In genomic region chr16:543301-544164, GRCh38 we compare ENCODE assay signal across 1 cellular context.
TF ChIP-seq lines count a peak whose summit lies in the region.

No MANE protein-coding gene starts in this region.

TF ChIP-seq in HepG2, 621 proteins besides CTCF, POLR2A, EP300 and RAD21 (continued from another document and continues in another):
- TF ChIP-seq HNF4A (CRISPR knock-in tag; IDR thresholded peaks at IDR 0.05) = peak; percentile 94
- no peak for TF ChIP-seq CEBPZ (IDR thresholded peaks at IDR 0.05; ENCODE audit: low read length)
- TF ChIP-seq ZNF263 (CRISPR knock-in tag; IDR thresholded peaks at IDR 0.05) = no peak; the same call in 1 of the 2 replicates
- peak; percentile 80 for TF ChIP-seq AGO2 (optimal IDR thresholded peaks at IDR 0.05; ENCODE audit: low read depth, low read length)
- peak; percentile 69; the same call in 1 of the 2 replicates for TF ChIP-seq ZNF225 (CRISPR knock-in tag; IDR thresholded peaks at IDR 0.05)
- no peak for TF ChIP-seq SAFB2 (CRISPR knock-in tag; IDR thresholded peaks at IDR 0.05; ENCODE audit: borderline replicate concordance, low read depth)
- TF ChIP-seq NKX3-1 (CRISPR knock-in tag; IDR thresholded peaks at IDR 0.05) = no peak
- peak; percentile 30; the same call in 1 of the 2 replicates for TF ChIP-seq FOXA3 (CRISPR knock-in tag; IDR thresholded peaks at IDR 0.05)
- TF ChIP-seq, protein P1, sequence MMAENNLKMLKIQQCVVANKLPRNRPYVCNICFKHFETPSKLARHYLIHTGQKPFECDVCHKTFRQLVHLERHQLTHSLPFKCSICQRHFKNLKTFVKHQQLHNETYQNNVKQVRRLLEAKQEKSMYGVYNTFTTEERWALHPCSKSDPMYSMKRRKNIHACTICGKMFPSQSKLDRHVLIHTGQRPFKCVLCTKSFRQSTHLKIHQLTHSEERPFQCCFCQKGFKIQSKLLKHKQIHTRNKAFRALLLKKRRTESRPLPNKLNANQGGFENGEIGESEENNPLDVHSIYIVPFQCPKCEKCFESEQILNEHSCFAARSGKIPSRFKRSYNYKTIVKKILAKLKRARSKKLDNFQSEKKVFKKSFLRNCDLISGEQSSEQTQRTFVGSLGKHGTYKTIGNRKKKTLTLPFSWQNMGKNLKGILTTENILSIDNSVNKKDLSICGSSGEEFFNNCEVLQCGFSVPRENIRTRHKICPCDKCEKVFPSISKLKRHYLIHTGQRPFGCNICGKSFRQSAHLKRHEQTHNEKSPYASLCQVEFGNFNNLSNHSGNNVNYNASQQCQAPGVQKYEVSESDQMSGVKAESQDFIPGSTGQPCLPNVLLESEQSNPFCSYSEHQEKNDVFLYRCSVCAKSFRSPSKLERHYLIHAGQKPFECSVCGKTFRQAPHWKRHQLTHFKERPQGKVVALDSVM (CRISPR knock-in tag; IDR thresholded peaks at IDR 0.05) = peak; percentile 70; the same call in 1 of the 2 replicates
- TF ChIP-seq JUNB (CRISPR knock-in tag; IDR thresholded peaks at IDR 0.05; ENCODE audit: borderline replicate concordance) = no peak
- TF ChIP-seq NFKBIZ (CRISPR knock-in tag; IDR thresholded peaks at IDR 0.05) = no peak
- TF ChIP-seq HNRNPUL1 (IDR thresholded peaks at IDR 0.05; ENCODE audit: low read depth, low read length) = peak; percentile 53; the same call in 1 of the 2 replicates
- peak; percentile 59; the same call in 1 of the 2 replicates for TF ChIP-seq RFXAP (CRISPR knock-in tag; IDR thresholded peaks at IDR 0.05; ENCODE audit: borderline replicate concordance)
- TF ChIP-seq WIZ (CRISPR knock-in tag; IDR thresholded peaks at IDR 0.05) = no peak
- TF ChIP-seq RXRA (CRISPR knock-in tag; IDR thresholded peaks at IDR 0.05) = peak; percentile 75
- TF ChIP-seq SIN3A (IDR thresholded peaks at IDR 0.05; ENCODE audit: borderline replicate concordance, low read depth, low read length) = peak; percentile 80; the same call in 1 of the 2 replicates
- peak; percentile 66; the same call in 1 of the 2 replicates for TF ChIP-seq PHF21A (CRISPR knock-in tag; IDR thresholded peaks at IDR 0.05)
- peak; percentile 51; the same call in 1 of the 2 replicates for TF ChIP-seq ZBTB7A (CRISPR knock-in tag; IDR thresholded peaks at IDR 0.05)
- peak; percentile 54; the same call in 1 of the 2 replicates for TF ChIP-seq CSRNP1 (CRISPR knock-in tag; IDR thresholded peaks at IDR 0.05)
- TF ChIP-seq HHEX (CRISPR knock-in tag; IDR thresholded peaks at IDR 0.05) = no peak
- no peak for TF ChIP-seq ZNF879 (CRISPR knock-in tag; IDR thresholded peaks at IDR 0.05)
- TF ChIP-seq MBD4 (IDR thresholded peaks at IDR 0.05; ENCODE audit: borderline replicate concordance, low read length) = no peak
- peak; percentile 72 for TF ChIP-seq XRCC5 (optimal IDR thresholded peaks at IDR 0.05; ENCODE audit: low read length)
- peak; percentile 45; the same call in 1 of the 2 replicates for TF ChIP-seq PHF8 (CRISPR knock-in tag; IDR thresholded peaks at IDR 0.05)
- peak; percentile 97 for TF ChIP-seq ZNF687 (CRISPR knock-in tag; IDR thresholded peaks at IDR 0.05)
- TF ChIP-seq CEBPG (CRISPR knock-in tag; IDR thresholded peaks at IDR 0.05) = peak; percentile 29; the same call in 1 of the 2 replicates
- TF ChIP-seq, protein P2, sequence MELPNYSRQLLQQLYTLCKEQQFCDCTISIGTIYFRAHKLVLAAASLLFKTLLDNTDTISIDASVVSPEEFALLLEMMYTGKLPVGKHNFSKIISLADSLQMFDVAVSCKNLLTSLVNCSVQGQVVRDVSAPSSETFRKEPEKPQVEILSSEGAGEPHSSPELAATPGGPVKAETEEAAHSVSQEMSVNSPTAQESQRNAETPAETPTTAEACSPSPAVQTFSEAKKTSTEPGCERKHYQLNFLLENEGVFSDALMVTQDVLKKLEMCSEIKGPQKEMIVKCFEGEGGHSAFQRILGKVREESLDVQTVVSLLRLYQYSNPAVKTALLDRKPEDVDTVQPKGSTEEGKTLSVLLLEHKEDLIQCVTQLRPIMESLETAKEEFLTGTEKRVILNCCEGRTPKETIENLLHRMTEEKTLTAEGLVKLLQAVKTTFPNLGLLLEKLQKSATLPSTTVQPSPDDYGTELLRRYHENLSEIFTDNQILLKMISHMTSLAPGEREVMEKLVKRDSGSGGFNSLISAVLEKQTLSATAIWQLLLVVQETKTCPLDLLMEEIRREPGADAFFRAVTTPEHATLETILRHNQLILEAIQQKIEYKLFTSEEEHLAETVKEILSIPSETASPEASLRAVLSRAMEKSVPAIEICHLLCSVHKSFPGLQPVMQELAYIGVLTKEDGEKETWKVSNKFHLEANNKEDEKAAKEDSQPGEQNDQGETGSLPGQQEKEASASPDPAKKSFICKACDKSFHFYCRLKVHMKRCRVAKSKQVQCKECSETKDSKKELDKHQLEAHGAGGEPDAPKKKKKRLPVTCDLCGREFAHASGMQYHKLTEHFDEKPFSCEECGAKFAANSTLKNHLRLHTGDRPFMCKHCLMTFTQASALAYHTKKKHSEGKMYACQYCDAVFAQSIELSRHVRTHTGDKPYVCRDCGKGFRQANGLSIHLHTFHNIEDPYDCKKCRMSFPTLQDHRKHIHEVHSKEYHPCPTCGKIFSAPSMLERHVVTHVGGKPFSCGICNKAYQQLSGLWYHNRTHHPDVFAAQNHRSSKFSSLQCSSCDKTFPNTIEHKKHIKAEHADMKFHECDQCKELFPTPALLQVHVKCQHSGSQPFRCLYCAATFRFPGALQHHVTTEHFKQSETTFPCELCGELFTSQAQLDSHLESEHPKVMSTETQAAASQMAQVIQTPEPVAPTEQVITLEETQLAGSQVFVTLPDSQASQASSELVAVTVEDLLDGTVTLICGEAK (IDR thresholded peaks at IDR 0.05) = no peak
- TF ChIP-seq, protein P2 (CRISPR knock-in tag; IDR thresholded peaks at IDR 0.05) = peak; percentile 62; the same call in 1 of the 2 replicates
- TF ChIP-seq AKAP8 (CRISPR knock-in tag; IDR thresholded peaks at IDR 0.05) = peak; percentile 69; the same call in 1 of the 2 replicates
- peak; percentile 42; the same call in 1 of the 2 replicates for TF ChIP-seq MEF2D (CRISPR knock-in tag; IDR thresholded peaks at IDR 0.05)
- TF ChIP-seq HDAC2 (CRISPR knock-in tag; IDR thresholded peaks at IDR 0.05) = peak; percentile 67
- TF ChIP-seq ZNF709 (CRISPR knock-in tag; IDR thresholded peaks at IDR 0.05) = 0 out of 2 replicates have a peak, but pooled peaks have one; percentile 24
- TF ChIP-seq SALL1 (CRISPR knock-in tag; IDR thresholded peaks at IDR 0.05) = peak; percentile 72; the same call in 1 of the 2 replicates
- TF ChIP-seq KLF12 (CRISPR knock-in tag; IDR thresholded peaks at IDR 0.05; ENCODE audit: borderline replicate concordance) = 0 out of 2 replicates have a peak, but pooled peaks have one; percentile 34
- peak; percentile 73 for TF ChIP-seq NR2F6 (IDR thresholded peaks at IDR 0.05)
- peak; percentile 66 for TF ChIP-seq NR2F6 (CRISPR knock-in tag; IDR thresholded peaks at IDR 0.05)
- peak; percentile 46 to 49; a peak in 2 of 4 replicates for TF ChIP-seq NR2F1 (CRISPR knock-in tag; IDR thresholded peaks at IDR 0.05)
- peak; percentile 11; the same call in 1 of the 2 replicates for TF ChIP-seq ZNF768 (CRISPR knock-in tag; IDR thresholded peaks at IDR 0.05)
- no peak for TF ChIP-seq SNAI1 (CRISPR knock-in tag; IDR thresholded peaks at IDR 0.05; ENCODE audit: borderline replicate concordance)
- TF ChIP-seq ZGPAT (CRISPR knock-in tag; IDR thresholded peaks at IDR 0.05) = peak; percentile 65; the same call in 1 of the 2 replicates
- TF ChIP-seq ZNF564 (CRISPR knock-in tag; IDR thresholded peaks at IDR 0.05) = no peak
- TF ChIP-seq NRL (CRISPR knock-in tag; IDR thresholded peaks at IDR 0.05; ENCODE audit: borderline replicate concordance) = peak; percentile 44; the same call in 1 of the 2 replicates
